1 cellular context compared by ENCODE assay signal in genomic region chr12:92145731-92146496, GRCh38.
TF ChIP-seq lines count a peak whose summit lies in the region.

Gene BTG1, minus strand, starts transcription at chr12:92145846. Its CDS starts 311 bp downstream, at chr12:92145535.

TF ChIP-seq in liver, 16 proteins besides CTCF, POLR2A, EP300 and RAD21 (continued from another document):
- no peak for TF ChIP-seq MAX (IDR thresholded peaks at IDR 0.05)
- TF ChIP-seq NR2F2 (IDR thresholded peaks at IDR 0.05) = no peak
- TF ChIP-seq FOXA2 (IDR thresholded peaks at IDR 0.05) = peak; percentile 67
- no peak for TF ChIP-seq HNF4G (IDR thresholded peaks at IDR 0.05)
- TF ChIP-seq JUND (IDR thresholded peaks at IDR 0.05) = peak; percentile 89 to 90
- TF ChIP-seq EGR1 (IDR thresholded peaks at IDR 0.05; ENCODE audit: low read depth in 2 of 2) = peak; percentile 15 to 61
- peak; percentile 95 for TF ChIP-seq YY1 (IDR thresholded peaks at IDR 0.05)
- peak; percentile 2 to 41 for TF ChIP-seq RXRA (IDR thresholded peaks at IDR 0.05)
- TF ChIP-seq ATF3 (IDR thresholded peaks at IDR 0.05) = peak; percentile 90
- peak; percentile 58 to 84 for TF ChIP-seq GABPA (IDR thresholded peaks at IDR 0.05 in 1 of 2, conservative IDR thresholded peaks at IDR 0.05 in 1 of 2)
